ENCODE assay signal across 8 cellular contexts in genomic region chr11:2305140-2305861, GRCh38. TPM values are rescaled to one million over a fixed set of nuclear protein-coding genes. Genes with fewer than 3 reads are reported as not detected.
A peak's percentile ranks its signal among the peaks of the same experiment; 100 is the strongest.
DNase-seq lines count a peak whose midpoint lies in the region; ATAC-seq lines count a peak whose summit lies in the region.

No MANE protein-coding gene starts in this region.

- no peak overlapping the region for H2AK5ac ChIP-seq in mesenchymal stem cell (ENCODE audit: low read length, severe bottlenecking)

- H3K79me1 ChIP-seq in mesenchymal stem cell (replicated peaks; ENCODE audit: low read length, poor library complexity, severe bottlenecking) = no peaks in the 10 kb centered on the region

- peak overlapping the region; percentile 3 to 67 for H3K18ac ChIP-seq in mesenchymal stem cell (ENCODE audit: low read depth in 1 of 2, low read length in 2 of 2)

- no peak overlapping the region for H3K4me2 ChIP-seq in mesenchymal stem cell (ENCODE audit: low read length, poor library complexity, severe bottlenecking)

- H3K27ac ChIP-seq in mesenchymal stem cell (ENCODE audit: low read length, poor library complexity, severe bottlenecking) = no peak overlapping the region

- no peak for ATAC-seq in GM18519 (IDR thresholded peaks at IDR 0.05; ENCODE audit: low FRiP score, unreplicated experiment)

- H3K4me3 ChIP-seq in mesenchymal stem cell (ENCODE audit: insufficient read depth in 1 of 2, low read depth in 1 of 2, low read length in 2 of 2) = peak overlapping the region in 1 of 2 experiments; percentile 55

- H4K91ac ChIP-seq in mesenchymal stem cell (ENCODE audit: low read length) = peak overlapping the region; percentile 70

- H2AFZ ChIP-seq in mesenchymal stem cell (ENCODE audit: low read depth, low read length) = no peak overlapping the region

- peak overlapping the region; percentile 69 for H4K8ac ChIP-seq in mesenchymal stem cell (ENCODE audit: low read length)

- no peaks in the 10 kb centered on the region for H3K9me3 ChIP-seq in mesenchymal stem cell (ENCODE audit: control insufficient read depth, low read length)

- peak overlapping the region; percentile 5 to 77 for H3K4ac ChIP-seq in mesenchymal stem cell (ENCODE audit: low read depth in 1 of 2, low read length in 2 of 2)

- peak overlapping the region; percentile 23 to 47 for H2BK12ac ChIP-seq in mesenchymal stem cell (ENCODE audit: low read length in 2 of 2)

- no peak overlapping the region for H2BK5ac ChIP-seq in mesenchymal stem cell (ENCODE audit: low read depth, low read length, poor library complexity, severe bottlenecking)

- H3K23ac ChIP-seq in mesenchymal stem cell (ENCODE audit: low read length in 2 of 2) = no peak overlapping the region

- no peaks in the 10 kb centered on the region for H3K36me3 ChIP-seq in mesenchymal stem cell (ENCODE audit: control insufficient read depth in 1 of 2, insufficient read depth in 2 of 2, low read depth in 1 of 2, low read length in 2 of 2)

- peak overlapping the region; percentile 77 for H2BK120ac ChIP-seq in mesenchymal stem cell (ENCODE audit: low read depth, low read length)

- H2BK15ac ChIP-seq in mesenchymal stem cell (ENCODE audit: low read depth, poor library complexity, severe bottlenecking) = peak overlapping the region; percentile 91

- peaks cover 30% of the 10 kb centered on the region for H3K4me1 ChIP-seq in mesenchymal stem cell (ENCODE audit: control insufficient read depth, insufficient read depth, low read depth, low read length)

- H3K27me3 ChIP-seq in mesenchymal stem cell (ENCODE audit: control insufficient read depth in 1 of 2, insufficient read depth in 1 of 2, low read length in 2 of 2) = no peaks in the 10 kb centered on the region

- peak overlapping the region in 1 of 2 experiments; percentile 63 for H3K14ac ChIP-seq in mesenchymal stem cell (ENCODE audit: low read length in 2 of 2)

- peak overlapping the region; percentile 88 for H3K9ac ChIP-seq in mesenchymal stem cell (ENCODE audit: low read length)

- 38% methylated on average over 10 of the region's 10 CpGs for WGBS in mesenchymal stem cell

- DNase-seq in SIG-M5 treated with dmso at 0.1 percent for 504 hours (lab: John Stamatoyannopoulos, UW; ENCODE audit: unreplicated experiment) (peak; percentile 28), SIG-M5 (lab: John Stamatoyannopoulos, UW) (no peak), NCI-H446 treated with DMSO at 0.1 percent for 48 hours (lab: John Stamatoyannopoulos, UW) (peak; percentile 2), mesenchymal stem cell (peak; percentile 71)
- DNase-seq in activated CD8-positive, alpha-beta memory T cell treated with anti-CD3 and anti-CD28 coated beads for 24 hours = peak; percentile 97
- peak; percentile 72 for DNase-seq in effector CD8-positive, alpha-beta T cell (lab: John Stamatoyannopoulos, UW)
- peak; percentile 80 for DNase-seq in stimulated activated CD8-positive, alpha-beta memory T cell treated with anti-CD3 and anti-CD28 coated beads, Interleukin-15, amount 100 ng/mL, for 1 hour (ENCODE audit: low read depth)

RNA-seq across cellular contexts. Expression of gene TSPAN32, which starts 3.5 kb away (rescaled TPM):
- 0.15 TPM for polyA plus RNA-seq in mesenchymal stem cell (2013, experiment 1 of 2)
- polyA plus RNA-seq in mesenchymal stem cell (2013, experiment 2 of 2) = 0.08 TPM

RNA-seq across cellular contexts. Expression of gene C11orf21, which starts 3.6 kb away (rescaled TPM):
- polyA plus RNA-seq in mesenchymal stem cell (2013, experiment 1 of 2) = not detected
- polyA plus RNA-seq in mesenchymal stem cell (2013, experiment 2 of 2) = not detected

RNA-seq across cellular contexts. Expression of gene ASCL2, which starts 34.9 kb away (rescaled TPM):
- polyA plus RNA-seq in mesenchymal stem cell (2013, experiment 1 of 2) = not detected
- not detected for polyA plus RNA-seq in mesenchymal stem cell (2013, experiment 2 of 2)
